Comparison of ENCODE assay signal across 13 cellular contexts in the genomic region with DNA sequence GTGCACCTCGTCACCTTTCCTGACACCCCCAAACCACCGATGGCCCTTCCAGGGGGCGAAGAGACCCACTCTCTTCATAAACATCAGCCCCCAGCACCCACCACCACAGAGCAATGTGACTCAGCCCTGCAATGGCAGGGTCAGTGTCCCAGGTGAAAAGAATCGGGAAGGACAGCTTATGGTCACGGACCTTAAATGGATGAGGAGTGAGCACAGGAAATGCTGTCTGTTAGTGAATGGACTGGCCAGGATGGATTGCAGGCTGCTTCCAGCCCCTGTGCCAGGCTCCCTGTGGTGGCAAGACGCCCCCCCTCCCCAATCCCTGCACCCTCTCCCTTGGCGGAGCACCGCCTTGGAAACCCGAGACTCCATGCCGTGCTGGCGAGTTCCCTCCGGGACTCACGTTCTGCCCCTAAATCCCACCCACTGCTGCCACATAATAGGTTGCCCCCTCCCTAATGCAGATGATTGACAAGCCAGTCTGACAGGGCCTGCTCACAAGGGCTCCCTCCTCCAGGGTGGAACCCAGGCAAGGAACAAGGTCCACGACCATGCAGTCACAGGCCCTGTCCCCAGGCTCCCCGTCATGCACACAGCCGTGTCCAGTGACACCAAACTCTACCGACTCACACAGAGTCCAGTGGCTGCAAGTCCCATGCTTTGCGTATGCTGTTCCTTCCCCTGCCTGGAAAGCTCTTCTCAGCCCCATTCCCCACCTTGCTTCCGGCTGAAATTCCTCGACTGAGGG. TPM values are rescaled to one million over a fixed set of nuclear protein-coding genes. Genes with fewer than 3 reads are reported as not detected.
DNase-seq lines count a peak whose midpoint lies in the region; ATAC-seq, FAIRE-seq and TF ChIP-seq lines count a peak whose summit lies in the region.
"Had no signal": no experiment of that assay in that cellular context is flagged by ENCODE, and none has a peak within 500 bp of the region (broad histone marks: within the 10 kb centered on the region; RNA-seq: fewer than 3 reads in every experiment).

No MANE protein-coding gene starts in this region.

- H3K4me3 ChIP-seq in H7 (ENCODE audit: insufficient read depth, low read depth, low read length) (peak overlapping the region; percentile 6; the same call in 1 of the 2 replicates), HepG2 (replicated peaks in 1 of 3; ENCODE audit: insufficient read depth in 1 of 3, low read depth in 2 of 3, low read length in 3 of 3) (peak overlapping the region; percentile 48 to 72 (median 58)), suprapubic skin (no peak overlapping the region)
- H3K4me3 ChIP-seq: BLaER1 had no signal

- intact Hi-C loops in HepG2 (cut with micrococcal nuclease; ENCODE audit: unreplicated experiment): no loop called here

- peaks cover 4% of the 10 kb centered on the region for H3K79me2 ChIP-seq in HepG2 (ENCODE audit: insufficient read depth, low read length)

- FAIRE-seq in HepG2 (lab: Jason Lieb, UNC): peak; percentile 96
- FAIRE-seq: H54 had no signal

- CTCF ChIA-PET in HepG2 (lab: Yijun Ruan, JAX; ENCODE audit: low intra/inter-chr PET ratio, low total read pairs): interaction anchor here (1.5 kb wide), 1 partner anchor 29 kb away, joined by 5 read pairs; no protein-coding TSS in a partner anchor

- 4% methylated on average over 16 of the region's 20 CpGs for WGBS in HepG2 (ENCODE audit: low lambda C conversion rate)
- WGBS in suprapubic skin: 85% methylated on average over 20 of the region's 20 CpGs

- peak; percentile 48 to 88; a peak in 3 of 4 replicates for TF ChIP-seq POLR2A in HepG2 (IDR thresholded peaks at IDR 0.05; ENCODE audit: insufficient read depth in 1 of 2, low read depth in 2 of 2, low read length in 2 of 2)
- TF ChIP-seq POLR2A in suprapubic skin (IDR thresholded peaks at IDR 0.05): no peak

- DNase-seq in H7 (peak; percentile 75), SK-N-DZ (ENCODE audit: low spot score) (peak; percentile 48), HepG2 (ENCODE audit: low spot score) (peak; percentile 91), suprapubic skin (ENCODE audit: low spot score in 2 of 2) (no peak)
- DNase-seq in stimulated activated effector memory CD8-positive, alpha-beta T cell treated with anti-CD3 and anti-CD28 coated beads, Interleukin-12 subunit alpha, Interleukin-12 subunit beta, amount 100 ng/mL, for 72 hours (ENCODE audit: low spot score in 2 of 2): no peak
- DNase-seq in stimulated activated CD4-positive, alpha-beta T cell treated with anti-CD3 and anti-CD28 coated beads, Interleukin-12 subunit alpha, Interleukin-12 subunit beta, amount 100 ng/mL, for 4 hours: no peak
- DNase-seq: activated CD4-positive, CD25-positive, alpha-beta regulatory T cell treated with anti-CD3 and anti-CD28 coated beads, Interleukin-2, amount 50 U/mL, for 72 hours; activated gamma-delta T cell treated with Interleukin-2 at 50 U/mL for 16 hours; glutamatergic neuron; SIG-M5 had no signal

- peak overlapping the region; percentile 88 for H3K4me2 ChIP-seq in HepG2 (ENCODE audit: low read depth, low read length)
- H3K4me2 ChIP-seq: BLaER1 had no signal

- peak overlapping the region; percentile 78 for H3K27ac Mint-ChIP-seq in stimulated activated effector memory CD8-positive, alpha-beta T cell treated with anti-CD3 and anti-CD28 coated beads, Interleukin-12 subunit alpha, Interleukin-12 subunit beta, amount 100 ng/mL, for 72 hours

- TF ChIP-seq CTCF in HepG2 (CRISPR knock-in tag; IDR thresholded peaks at IDR 0.05) (no peak), suprapubic skin (IDR thresholded peaks at IDR 0.05) (no peak)

- no peaks in the 10 kb centered on the region; the same call in 1 of the 2 replicates for H3K36me3 ChIP-seq in H7 (replicated peaks; ENCODE audit: control insufficient read depth, insufficient read depth, low read length)
- no peaks in the 10 kb centered on the region for H3K36me3 ChIP-seq in HepG2 (replicated peaks in 1 of 2; ENCODE audit: control insufficient read depth in 1 of 2, insufficient read depth in 2 of 2, low read length in 2 of 2)
- no peaks in the 10 kb centered on the region for H3K36me3 ChIP-seq in suprapubic skin
- H3K36me3 ChIP-seq: BLaER1 had no signal

- peak overlapping the region; percentile 83 for H3K27ac ChIP-seq in HepG2 (ENCODE audit: extremely low read length, insufficient read depth, low read length)
- H3K27ac ChIP-seq in suprapubic skin: no peak overlapping the region
- H3K27ac ChIP-seq: BLaER1 had no signal

- no peak overlapping the region for H3K4me3 Mint-ChIP-seq in stimulated activated effector memory CD8-positive, alpha-beta T cell treated with anti-CD3 and anti-CD28 coated beads, Interleukin-12 subunit alpha, Interleukin-12 subunit beta, amount 100 ng/mL, for 72 hours

- ATAC-seq in HepG2: peak; percentile 88
- no peak for ATAC-seq in stimulated activated effector memory CD8-positive, alpha-beta T cell treated with anti-CD3 and anti-CD28 coated beads, Interleukin-12 subunit alpha, Interleukin-12 subunit beta, amount 100 ng/mL, for 72 hours
- ATAC-seq in GM19455 (IDR thresholded peaks at IDR 0.05; ENCODE audit: unreplicated experiment): no peak

- in situ Hi-C loops in HepG2 (cut with HindIII; ENCODE audit: extremely low pct_ligation_motif_present, low pct_unique_long_range_greater_than_20kb): no loop called here

- no peak overlapping the region for H2AFZ ChIP-seq in HepG2 (ENCODE audit: low read length)

- H3K27me3 ChIP-seq in H7 (ENCODE audit: control insufficient read depth, insufficient read depth, low read length) (no peaks in the 10 kb centered on the region), HepG2 (ENCODE audit: control insufficient read depth in 1 of 2, insufficient read depth in 2 of 2, low read length in 2 of 2) (no peaks in the 10 kb centered on the region), suprapubic skin (no peaks in the 10 kb centered on the region)
- H3K27me3 ChIP-seq: BLaER1 had no signal

- TF ChIP-seq RAD21 in HepG2 (CRISPR knock-in tag; IDR thresholded peaks at IDR 0.05): no peak

- no peaks in the 10 kb centered on the region for H3K36me3 Mint-ChIP-seq in stimulated activated effector memory CD8-positive, alpha-beta T cell treated with anti-CD3 and anti-CD28 coated beads, Interleukin-12 subunit alpha, Interleukin-12 subunit beta, amount 100 ng/mL, for 72 hours

- BruUV-seq in HepG2 (replicated peaks; lab: Mats Ljungman, UMichigan): no TSS peak

- H3K9ac ChIP-seq in HepG2 (ENCODE audit: insufficient read depth, low read depth, low read length): peak overlapping the region; percentile 70
- H3K9ac ChIP-seq: BLaER1 had no signal

- H3K9me3 ChIP-seq in HepG2 (ENCODE audit: low read length) (no peaks in the 10 kb centered on the region), suprapubic skin (no peaks in the 10 kb centered on the region)
- H3K9me3 ChIP-seq: BLaER1 had no signal

- TF ChIP-seq EP300 in HepG2 (IDR thresholded peaks at IDR 0.05; ENCODE audit: low read depth in 2 of 2, low read length in 2 of 2) (no peak), HepG2 (CRISPR knock-in tag; IDR thresholded peaks at IDR 0.05; ENCODE audit: borderline replicate concordance) (no peak), suprapubic skin (IDR thresholded peaks at IDR 0.05) (no peak)

- peaks cover 26% of the 10 kb centered on the region for H3K4me1 Mint-ChIP-seq in stimulated activated effector memory CD8-positive, alpha-beta T cell treated with anti-CD3 and anti-CD28 coated beads, Interleukin-12 subunit alpha, Interleukin-12 subunit beta, amount 100 ng/mL, for 72 hours

- no peaks in the 10 kb centered on the region for H3K9me3 Mint-ChIP-seq in stimulated activated effector memory CD8-positive, alpha-beta T cell treated with anti-CD3 and anti-CD28 coated beads, Interleukin-12 subunit alpha, Interleukin-12 subunit beta, amount 100 ng/mL, for 72 hours

- H3K4me1 ChIP-seq in HepG2 (ENCODE audit: insufficient read depth, low read length) (peaks cover 58% of the 10 kb centered on the region), suprapubic skin (peaks cover 22% of the 10 kb centered on the region)

- POLR2A ChIA-PET in HepG2 (lab: Yijun Ruan, JAX): interaction anchor here (1.0 to 1.9 kb wide), 6 partner anchors 12 to 231 kb away, joined by 3 to 8 read pairs (median 4); partner anchors contain the start of genes ANKRD16, FBH1 and GDI2

- H4K20me1 ChIP-seq in HepG2 (ENCODE audit: insufficient read depth, low read length): no peaks in the 10 kb centered on the region

RNA-seq across cellular contexts. Expression of gene ASB13, which starts 7.3 kb away (rescaled TPM):
- total RNA-seq in H7 (2014; rRNA removed; shearing (Covaris generic)): 21.8 and 22.3 TPM in 2 replicates
- polyA plus RNA-seq in SK-N-DZ (2014; cell fraction: cytosol; rRNA removed): 48.1 and 53.9 TPM in 2 replicates
- polyA plus RNA-seq in SK-N-DZ (2014; cell fraction: nucleus; rRNA removed): 26.5 and 30.3 TPM in 2 replicates
- 15.4 and 17.5 TPM in 2 replicates for total RNA-seq in HepG2 (2016; rRNA removed; fragmentation: Illumina TruSeq; extraction: Trizol)
- total RNA-seq in HepG2 (2016; cell fraction: cytosol; rRNA removed; fragmentation: Illumina TruSeq; extraction: Trizol; ENCODE audit: low read depth): 3.3 and 4.7 TPM in 2 replicates
- 15.6 and 18.5 TPM in 2 replicates for total RNA-seq in HepG2 (2016; cell fraction: insoluble cytoplasmic fraction; rRNA removed; fragmentation: Illumina TruSeq; extraction: Trizol)
- total RNA-seq in HepG2 (2016; cell fraction: membrane; rRNA removed; fragmentation: Illumina TruSeq; extraction: Trizol): 14.1 and 16.1 TPM in 2 replicates
- total RNA-seq in HepG2 (2016; cell fraction: nucleus; rRNA removed; fragmentation: Illumina TruSeq; extraction: Trizol): 7.1 and 7.5 TPM in 2 replicates
- 9.3 and 12.7 TPM in 2 replicates for polyA plus RNA-seq in HepG2 (2011; rRNA removed)
- polyA plus RNA-seq in HepG2 (2011; cell fraction: cytosol; rRNA removed): 12.4 and 12.5 TPM in 2 replicates
- 7.4 and 9.5 TPM in 2 replicates for polyA plus RNA-seq in HepG2 (2011; cell fraction: nucleus; rRNA removed)
- 12.8 and 15.5 TPM in 2 replicates for polyA plus RNA-seq in HepG2 (2012)
- polyA plus RNA-seq in HepG2 (2016; cell fraction: cytosol; fragmentation: Illumina TruSeq; extraction: Trizol; ENCODE audit: low read depth): 4.6 and 4.7 TPM in 2 replicates
- 12.6 and 16.4 TPM in 2 replicates for polyA plus RNA-seq in HepG2 (2016; cell fraction: insoluble cytoplasmic fraction; fragmentation: Illumina TruSeq; extraction: Trizol; ENCODE audit: low read depth)
- 10.4 and 12.4 TPM in 2 replicates for polyA plus RNA-seq in HepG2 (2016; cell fraction: membrane; fragmentation: Illumina TruSeq; extraction: Trizol; ENCODE audit: low read depth)
- polyA plus RNA-seq in HepG2 (2016; cell fraction: nucleus; fragmentation: Illumina TruSeq; extraction: Trizol; ENCODE audit: insufficient read depth, low read depth): 12.4 and 14.5 TPM in 2 replicates
- 31.7 and 36.4 TPM in 2 replicates for polyA minus RNA-seq in HepG2 (2011; rRNA and poly(A)+ RNA removed; ENCODE audit: low replicate concordance)
- polyA minus RNA-seq in HepG2 (2011; cell fraction: cytosol; rRNA and poly(A)+ RNA removed): 10.6 and 14.5 TPM in 2 replicates
- 5.5 and 7.7 TPM in 2 replicates for polyA minus RNA-seq in HepG2 (2011; cell fraction: nucleus; rRNA and poly(A)+ RNA removed)
- total RNA-seq in suprapubic skin: 10 to 100 TPM; 11.6 to 18.6 (median 16.5) TPM

RNA-seq across cellular contexts. Expression of gene TASOR2, which starts 25.6 kb away (rescaled TPM):
- total RNA-seq in H7 (2014; rRNA removed; shearing (Covaris generic)): 44.5 and 56.8 TPM in 2 replicates
- 36.2 and 60.1 TPM in 2 replicates for polyA plus RNA-seq in SK-N-DZ (2014; cell fraction: cytosol; rRNA removed)
- 162 and 204 TPM in 2 replicates for polyA plus RNA-seq in SK-N-DZ (2014; cell fraction: nucleus; rRNA removed)
- total RNA-seq in HepG2 (2016; rRNA removed; fragmentation: Illumina TruSeq; extraction: Trizol) (55.3 and 58.9 TPM in 2 replicates), suprapubic skin (10 to 100 TPM; 49.8 to 78.3 (median 59.9) TPM)
- 67.3 and 69.4 TPM in 2 replicates for total RNA-seq in HepG2 (2016; cell fraction: cytosol; rRNA removed; fragmentation: Illumina TruSeq; extraction: Trizol; ENCODE audit: low read depth)
- total RNA-seq in HepG2 (2016; cell fraction: insoluble cytoplasmic fraction; rRNA removed; fragmentation: Illumina TruSeq; extraction: Trizol): 51.2 and 60.5 TPM in 2 replicates
- total RNA-seq in HepG2 (2016; cell fraction: membrane; rRNA removed; fragmentation: Illumina TruSeq; extraction: Trizol): 44.6 and 47.7 TPM in 2 replicates
- total RNA-seq in HepG2 (2016; cell fraction: nucleus; rRNA removed; fragmentation: Illumina TruSeq; extraction: Trizol): 95.9 and 108 TPM in 2 replicates
- polyA plus RNA-seq in HepG2 (2011; rRNA removed): 22.8 and 24.2 TPM in 2 replicates
- 8.9 and 13.1 TPM in 2 replicates for polyA plus RNA-seq in HepG2 (2011; cell fraction: cytosol; rRNA removed)
- polyA plus RNA-seq in HepG2 (2011; cell fraction: nucleus; rRNA removed): 30.2 and 31.2 TPM in 2 replicates
- 23.3 and 26.9 TPM in 2 replicates for polyA plus RNA-seq in HepG2 (2012)
- 0.58 and 1.1 TPM in 2 replicates for polyA plus RNA-seq in HepG2 (2016; cell fraction: cytosol; fragmentation: Illumina TruSeq; extraction: Trizol; ENCODE audit: low read depth)
- 26.8 and 27.2 TPM in 2 replicates for polyA plus RNA-seq in HepG2 (2016; cell fraction: insoluble cytoplasmic fraction; fragmentation: Illumina TruSeq; extraction: Trizol; ENCODE audit: low read depth)
- polyA plus RNA-seq in HepG2 (2016; cell fraction: membrane; fragmentation: Illumina TruSeq; extraction: Trizol; ENCODE audit: low read depth): 2.9 and 4.0 TPM in 2 replicates
- 68.3 and 79.1 TPM in 2 replicates for polyA plus RNA-seq in HepG2 (2016; cell fraction: nucleus; fragmentation: Illumina TruSeq; extraction: Trizol; ENCODE audit: insufficient read depth, low read depth)
- polyA minus RNA-seq in HepG2 (2011; rRNA and poly(A)+ RNA removed; ENCODE audit: low replicate concordance): 27.6 and 45.1 TPM in 2 replicates
- 30.7 and 32.8 TPM in 2 replicates for polyA minus RNA-seq in HepG2 (2011; cell fraction: cytosol; rRNA and poly(A)+ RNA removed)
- 132 and 137 TPM in 2 replicates for polyA minus RNA-seq in HepG2 (2011; cell fraction: nucleus; rRNA and poly(A)+ RNA removed)

Comparison
In these comparisons a context has a peak if more than half of its experiments do, and no peak if none do; other contexts are left out.
1. DNase-seq: peak in H7 (single experiment), SK-N-DZ (single experiment) and HepG2 (single experiment); none in stimulated activated effector memory CD8-positive, alpha-beta T cell treated with anti-CD3 and anti-CD28 coated beads, Interleukin-12 subunit alpha, Interleukin-12 subunit beta, amount 100 ng/mL, for 72 hours (0 of 2), suprapubic skin (0 of 2) and stimulated activated CD4-positive, alpha-beta T cell treated with anti-CD3 and anti-CD28 coated beads, Interleukin-12 subunit alpha, Interleukin-12 subunit beta, amount 100 ng/mL, for 4 hours (single experiment).
2. POLR2A ChIP-seq: peak in HepG2 (2 of 2); none in suprapubic skin (0 of 2).